9 cellular contexts compared by ENCODE assay signal in genomic region chr11:3795131-3796092, GRCh38. TPM values are rescaled to one million over a fixed set of nuclear protein-coding genes. Genes with fewer than 3 reads are reported as not detected.
A peak's percentile ranks its signal among the peaks of the same experiment; 100 is the strongest.
DNase-seq lines count a peak whose midpoint lies in the region; ATAC-seq, FAIRE-seq and TF ChIP-seq lines count a peak whose summit lies in the region.
"Had no signal": no experiment of that assay in that cellular context is flagged by ENCODE, and none has a peak within 500 bp of the region (broad histone marks: within the 10 kb centered on the region; RNA-seq: fewer than 3 reads in every experiment).

No MANE protein-coding gene starts in this region.

- H3K79me2 ChIP-seq in mammary epithelial cell (ENCODE audit: insufficient read depth, low read length): peaks cover 70% of the 10 kb centered on the region

- no peaks in the 10 kb centered on the region for H4K20me1 ChIP-seq in mammary epithelial cell (ENCODE audit: insufficient read depth, low read length)

- intact Hi-C loops in mammary epithelial cell (cut with micrococcal nuclease): no loop called here

- H3K4me1 ChIP-seq in A549 (peaks cover 20% of the 10 kb centered on the region), HUES6 (ENCODE audit: control insufficient read depth, insufficient read depth, low read length) (0 out of 2 replicates have a peak, but pooled peaks cover 6% of the 10 kb centered on the region), mammary epithelial cell (ENCODE audit: insufficient read depth, low read length) (peaks cover 8% of the 10 kb centered on the region), mononuclear cell (ENCODE audit: insufficient read depth, low read length) (peaks cover 35% of the 10 kb centered on the region)

- H3K9ac ChIP-seq in HUES6 (ENCODE audit: low read length): no peak overlapping the region
- peak overlapping the region; percentile 92 for H3K9ac ChIP-seq in mammary epithelial cell (ENCODE audit: insufficient read depth, low read length)

- in situ Hi-C loops in mammary epithelial cell (cut with MboI; ENCODE audit: low sequenced_read_pairs in 2 of 2): no loop called here

- POLR2A ChIA-PET in A549 (lab: Yijun Ruan, JAX): no interaction called here

- H3K27ac ChIP-seq in A549 (peak overlapping the region in 1 of 2 experiments; percentile 95; a peak in 3 of 6 replicates), HUES6 (ENCODE audit: low read depth, low read length) (no peak overlapping the region), mammary epithelial cell (ENCODE audit: insufficient read depth, low read depth, low read length) (no peak overlapping the region)

- H3K4me3 ChIP-seq in A549: peak overlapping the region; percentile 100
- peak overlapping the region; percentile 100 for H3K4me3 ChIP-seq in HUES6 (ENCODE audit: low read depth, low read length)
- H3K4me3 ChIP-seq in mammary epithelial cell (replicated peaks in 1 of 3; ENCODE audit: insufficient read depth in 1 of 3, low read depth in 2 of 3, low read length in 3 of 3): peak overlapping the region in 2 of 3 experiments; percentile 85 to 92
- peak overlapping the region; percentile 95 for H3K4me3 ChIP-seq in mononuclear cell (ENCODE audit: low read length)

- DNase-seq in A549 (ENCODE audit: low read depth in 1 of 2, low spot score in 1 of 2): no peak
- DNase-seq in mammary epithelial cell: no peak
- DNase-seq in RKO (ENCODE audit: low spot score): no peak
- DNase-seq in AG08396 (ENCODE audit: low spot score): no peak

- ATAC-seq in A549 (no peak), HG03039 (IDR thresholded peaks at IDR 0.05; ENCODE audit: unreplicated experiment) (no peak), GM18520 (IDR thresholded peaks at IDR 0.05; ENCODE audit: unreplicated experiment) (no peak)

- H2AFZ ChIP-seq in mammary epithelial cell (ENCODE audit: low read depth, low read length): no peak overlapping the region

- H3K9me3 ChIP-seq in A549 (no peaks in the 10 kb centered on the region), HUES6 (ENCODE audit: control insufficient read depth, insufficient read depth, low read depth, low read length) (no peaks in the 10 kb centered on the region), mammary epithelial cell (replicated peaks; ENCODE audit: insufficient read depth, low read length) (no peaks in the 10 kb centered on the region), mononuclear cell (ENCODE audit: low read depth, low read length) (no peaks in the 10 kb centered on the region)

- TSS peak; percentile 34 for BruUV-seq in mammary epithelial cell (replicated peaks; lab: Mats Ljungman, UMichigan)

- CTCF ChIA-PET in A549 (lab: Yijun Ruan, JAX) (interaction anchor here (1.1 to 5.9 kb wide), 4 partner anchors 11 to 392 kb away, joined by 3 to 56 read pairs (median 4); partner anchors contain the start of gene PGAP2), mammary epithelial cell (lab: Charles Lee; ENCODE audit: low non-redundant PET) (no interaction called here)

- no peaks in the 10 kb centered on the region for H3K27me3 ChIP-seq in HUES6 (ENCODE audit: control insufficient read depth, insufficient read depth, low read length)
- no peaks in the 10 kb centered on the region for H3K27me3 ChIP-seq in mammary epithelial cell (ENCODE audit: insufficient read depth, low read length)
- H3K27me3 ChIP-seq in mononuclear cell (ENCODE audit: insufficient read depth, low read length): no peaks in the 10 kb centered on the region

- no peak for TF ChIP-seq POLR2A in A549 (IDR thresholded peaks at IDR 0.05; ENCODE audit: low read length)

- TF ChIP-seq RAD21 in A549 (conservative IDR thresholded peaks at IDR 0.05 in 1 of 2, IDR thresholded peaks at IDR 0.05 in 1 of 2): no peak

- H3K36me3 ChIP-seq in HUES6 (ENCODE audit: control insufficient read depth, insufficient read depth, low read length) (peaks cover 41% of the 10 kb centered on the region), mammary epithelial cell (ENCODE audit: insufficient read depth, low read length) (peaks cover 10% of the 10 kb centered on the region)

- H3K4me2 ChIP-seq in A549 (peak overlapping the region; percentile 98), mammary epithelial cell (ENCODE audit: insufficient read depth, low read depth, low read length) (peak overlapping the region; percentile 81)

- TF ChIP-seq EP300 in A549 (IDR thresholded peaks at IDR 0.05): no peak

- dilution Hi-C loops in mammary epithelial cell (cut with HindIII; ENCODE audit: low sequenced_read_pairs): loop anchor here (5.0 kb wide), 2 partner anchors 33 to 107 kb away; no protein-coding TSS in a partner anchor

- WGBS in A549 (ENCODE audit: missing lambda C conversion rate): 93% methylated on average over 8 of the region's 8 CpGs
- WGBS in mammary epithelial cell (ENCODE audit: low coverage, missing lambda C conversion rate): 85% methylated on average over 8 of the region's 8 CpGs

- FAIRE-seq in A549 (lab: Jason Lieb, UNC): no peak
- FAIRE-seq: G401.6 had no signal

- TF ChIP-seq CTCF in A549 (IDR thresholded peaks at IDR 0.05): no peak
- TF ChIP-seq CTCF in mammary epithelial cell (conservative IDR thresholded peaks at IDR 0.05 in 1 of 2, IDR thresholded peaks at IDR 0.05 in 1 of 2; ENCODE audit: extremely low read depth in 1 of 2, insufficient read depth in 1 of 2, low read depth in 1 of 2, low read length in 2 of 2): no peak

TF ChIP-seq in A549, 52 proteins besides CTCF, POLR2A, EP300 and RAD21:
- peak; percentile 9 for TF ChIP-seq MAFK (IDR thresholded peaks at IDR 0.05; ENCODE audit: partially characterized antibody)
- TF ChIP-seq EHF (CRISPR knock-in tag; IDR thresholded peaks at IDR 0.05): no peak
- no peak for TF ChIP-seq NFE2L2 (conservative IDR thresholded peaks at IDR 0.05; ENCODE audit: low read length)
- TF ChIP-seq RFX5 (IDR thresholded peaks at IDR 0.05): no peak
- TF ChIP-seq USF2 (IDR thresholded peaks at IDR 0.05): no peak

RNA-seq across cellular contexts. Expression of gene NUP98, which starts 1.9 kb away (rescaled TPM):
- 121 and 152 TPM in 2 replicates for polyA plus RNA-seq in A549 (2011; rRNA removed)
- 90.1 and 114 TPM in 2 replicates for polyA plus RNA-seq in A549 (2012; cell fraction: cytosol; rRNA removed)
- 307 and 359 TPM in 2 replicates for polyA plus RNA-seq in A549 (2012; cell fraction: nucleus; rRNA removed)
- 51.9 to 54.2 TPM (median 53.0 TPM) in 3 replicates for polyA plus RNA-seq in A549 (2017; fragmentation: RNase III; extraction: RNeasy Plus Mini Kit Qiagen cat#74134 plus additional on column Dnase treatment)
- 354 and 372 TPM in 2 replicates for polyA minus RNA-seq in A549 (2011; rRNA and poly(A)+ RNA removed)
- 100 to 1,000 TPM in 1 of 2 donors, 10 to 100 TPM in 1; 73.6 to 108 TPM for total RNA-seq in mammary epithelial cell
- polyA plus RNA-seq in mammary epithelial cell: 105 TPM
- 493 TPM for polyA minus RNA-seq in mammary epithelial cell
- 227 TPM for total RNA-seq in mononuclear cell

RNA-seq across cellular contexts. Expression of gene PGAP2, which starts 12.9 kb away (rescaled TPM):
- polyA plus RNA-seq in A549 (2011; rRNA removed): 35.2 and 49.2 TPM in 2 replicates
- polyA plus RNA-seq in A549 (2012; cell fraction: cytosol; rRNA removed): 47.6 and 65.5 TPM in 2 replicates
- polyA plus RNA-seq in A549 (2012; cell fraction: nucleus; rRNA removed): 65.2 and 78.0 TPM in 2 replicates
- 31.4 to 32.4 TPM (median 32.1 TPM) in 3 replicates for polyA plus RNA-seq in A549 (2017; fragmentation: RNase III; extraction: RNeasy Plus Mini Kit Qiagen cat#74134 plus additional on column Dnase treatment)
- 49.4 and 59.3 TPM in 2 replicates for polyA minus RNA-seq in A549 (2011; rRNA and poly(A)+ RNA removed)
- 10 to 100 TPM; 20.3 to 36.4 TPM for total RNA-seq in mammary epithelial cell
- 45.2 TPM for polyA plus RNA-seq in mammary epithelial cell
- 74.2 TPM for polyA minus RNA-seq in mammary epithelial cell
- total RNA-seq in mononuclear cell: 7.5 TPM

RNA-seq across cellular contexts. Expression of gene RHOG, which starts 45.3 kb away (rescaled TPM):
- polyA plus RNA-seq in A549 (2011; rRNA removed) (41.1 and 54.3 TPM in 2 replicates), A549 (2017; fragmentation: RNase III; extraction: RNeasy Plus Mini Kit Qiagen cat#74134 plus additional on column Dnase treatment) (55.0 to 64.3 TPM (median 62.2 TPM) in 3 replicates), mammary epithelial cell (92.3 TPM)
- 111 and 157 TPM in 2 replicates for polyA plus RNA-seq in A549 (2012; cell fraction: cytosol; rRNA removed)
- polyA plus RNA-seq in A549 (2012; cell fraction: nucleus; rRNA removed): 59.8 and 100 TPM in 2 replicates
- polyA minus RNA-seq in A549 (2011; rRNA and poly(A)+ RNA removed): 87.2 and 95.3 TPM in 2 replicates
- total RNA-seq in mammary epithelial cell (10 to 100 TPM; 11.5 to 61.4 TPM), mononuclear cell (75.6 TPM)
- polyA minus RNA-seq in mammary epithelial cell: 107 TPM
